Comparison of ENCODE assay signal across 8 cellular contexts in the genomic region with DNA sequence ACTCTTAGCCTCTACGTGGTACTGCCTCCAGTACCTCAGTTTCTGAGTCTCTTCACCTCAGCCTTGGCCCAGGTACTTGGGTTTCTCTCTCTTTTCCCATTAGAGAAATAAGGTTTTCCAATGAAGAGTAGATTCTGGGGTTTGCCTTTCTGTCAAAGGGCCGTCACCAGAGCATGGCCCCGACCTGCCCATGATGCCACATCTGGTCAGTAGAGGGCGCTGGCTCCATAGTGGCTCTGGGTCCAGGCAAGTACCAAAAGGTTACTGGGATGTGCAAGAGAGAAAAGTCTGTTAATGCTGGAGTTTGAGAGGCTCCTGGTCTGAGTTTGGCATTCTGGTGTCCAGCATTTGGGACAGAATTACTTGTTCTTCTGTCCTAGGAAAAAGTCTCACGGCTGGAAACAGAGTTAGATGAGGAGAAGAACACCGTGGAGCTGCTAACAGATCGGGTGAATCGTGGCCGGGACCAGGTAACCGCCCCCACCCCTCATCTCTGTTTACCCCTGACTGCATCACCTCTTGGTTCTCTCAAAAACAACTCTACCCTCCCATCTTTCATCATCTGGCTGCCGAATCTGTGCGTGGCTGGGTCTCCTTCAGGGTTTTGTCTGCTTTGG. TPM values are rescaled to one million over a fixed set of nuclear protein-coding genes. Genes with fewer than 3 reads are reported as not detected.
DNase-seq lines count a peak whose midpoint lies in the region; ATAC-seq, FAIRE-seq and TF ChIP-seq lines count a peak whose summit lies in the region.

No MANE protein-coding gene starts in this region.

- H3K9me3 Mint-ChIP-seq in Calu3 (ENCODE audit: low read depth, unreplicated experiment), result no peaks in the 10 kb centered on the region
- H3K9me3 Mint-ChIP-seq in activated T-cell treated with anti-CD3 and anti-CD28 coated beads, Interleukin-2, amount 50 U/mL, for 72 hours, result no peaks in the 10 kb centered on the region

- TF ChIP-seq POLR2A in thyroid gland (IDR thresholded peaks at IDR 0.05), result no peak

- no TSS peak for BruUV-seq in Calu3 (replicated peaks; lab: Mats Ljungman, UMichigan)

- H3K4me3 Mint-ChIP-seq in Calu3 (ENCODE audit: low read depth, unreplicated experiment), result no peak overlapping the region
- H3K4me3 Mint-ChIP-seq in activated T-cell treated with anti-CD3 and anti-CD28 coated beads, Interleukin-2, amount 50 U/mL, for 72 hours, result no peak overlapping the region

- CTCF ChIA-PET in Calu3 (lab: Charles Lee), result interaction anchor here (0.6 kb wide), 1 partner anchor 9 kb away, joined by 4 read pairs; no protein-coding TSS in a partner anchor

- peak; percentile 83 to 84 for ATAC-seq in activated T-cell treated with anti-CD3 and anti-CD28 coated beads, Interleukin-2, amount 50 U/mL, for 72 hours (replicated peaks in 1 of 2)
- no peak for ATAC-seq in GM21717 (IDR thresholded peaks at IDR 0.05; ENCODE audit: unreplicated experiment)

- no peaks in the 10 kb centered on the region for H3K9me3 ChIP-seq in thyroid gland

- peaks cover 5 to 9% of the 10 kb centered on the region in 2 donors for H3K4me1 ChIP-seq in thyroid gland

- no peaks in the 10 kb centered on the region for H3K27me3 Mint-ChIP-seq in Calu3 (ENCODE audit: unreplicated experiment)
- no peaks in the 10 kb centered on the region for H3K27me3 Mint-ChIP-seq in activated T-cell treated with anti-CD3 and anti-CD28 coated beads, Interleukin-2, amount 50 U/mL, for 72 hours (ENCODE audit: low read depth)

- peaks cover 95% of the 10 kb centered on the region for H3K36me3 Mint-ChIP-seq in Calu3 (ENCODE audit: insufficient read depth, unreplicated experiment)
- no peaks in the 10 kb centered on the region for H3K36me3 Mint-ChIP-seq in activated T-cell treated with anti-CD3 and anti-CD28 coated beads, Interleukin-2, amount 50 U/mL, for 72 hours (ENCODE audit: insufficient read depth in 2 of 2)

- H3K27ac Mint-ChIP-seq in Calu3 (ENCODE audit: unreplicated experiment), result no peak overlapping the region
- no peak overlapping the region for H3K27ac Mint-ChIP-seq in activated T-cell treated with anti-CD3 and anti-CD28 coated beads, Interleukin-2, amount 50 U/mL, for 72 hours

- DNase-seq in Calu3, result peak; percentile 87
- peak; percentile 67 for DNase-seq in HTR-8/SVneo (ENCODE audit: insufficient read length, low spot score)
- peak; percentile 61 for DNase-seq in RKO (ENCODE audit: low spot score)
- DNase-seq in activated T-cell treated with anti-CD3 and anti-CD28 coated beads, Interleukin-2, amount 50 U/mL, for 72 hours, result peak; percentile 81 to 86
- peak; percentile 79 for DNase-seq in fibroblast of pulmonary artery (ENCODE audit: low read depth)
- DNase-seq in occipital lobe (lab: John Stamatoyannopoulos, UW), result peak; percentile 20
- peak; percentile 78 to 83 for DNase-seq in thyroid gland

- TF ChIP-seq CTCF in Calu3 (IDR thresholded peaks at IDR 0.05; ENCODE audit: unreplicated experiment), result peak; percentile 89
- TF ChIP-seq CTCF in fibroblast of pulmonary artery (IDR thresholded peaks at IDR 0.05; ENCODE audit: low read length, missing control alignments), result peak; percentile 98
- TF ChIP-seq CTCF in thyroid gland (IDR thresholded peaks at IDR 0.05), result peak; percentile 63 to 85 (median 67)

- peaks cover 0 to 8% of the 10 kb centered on the region in 2 donors for H3K36me3 ChIP-seq in thyroid gland

- intact Hi-C loops in Calu3 (cut with micrococcal nuclease; ENCODE audit: unreplicated experiment), result no loop called here
- intact Hi-C loops in thyroid gland (cut with DNase I), result loop anchor here (10.0 kb wide), 2 partner anchors 200 to 300 kb away; a partner anchor contains a TSS

- no peak for FAIRE-seq in HTR-8/SVneo (lab: Jason Lieb, UNC)

- H3K4me3 ChIP-seq in fibroblast of pulmonary artery (replicated peaks; ENCODE audit: low read depth, low read length) (no peak overlapping the region), thyroid gland (replicated peaks in 1 of 3) (no peak overlapping the region)

- H3K27ac ChIP-seq in thyroid gland, result no peak overlapping the region

- 68 to 72% methylated on average over 12 of the region's 12 CpGs for WGBS in thyroid gland, 2 donors

- no peaks in the 10 kb centered on the region for H3K27me3 ChIP-seq in thyroid gland

- H3K4me1 Mint-ChIP-seq in Calu3 (ENCODE audit: low read depth, unreplicated experiment), result no peaks in the 10 kb centered on the region
- H3K4me1 Mint-ChIP-seq in activated T-cell treated with anti-CD3 and anti-CD28 coated beads, Interleukin-2, amount 50 U/mL, for 72 hours (ENCODE audit: low read depth), result peaks cover 5% of the 10 kb centered on the region

RNA-seq across cellular contexts. Expression of a gene that starts 5.3 kb away (rescaled TPM):
- total RNA-seq in Calu3 (2022), result 31.4 and 34.3 TPM in 2 replicates
- total RNA-seq in activated T-cell treated with anti-CD3 and anti-CD28 coated beads, Interleukin-2, amount 50 U/mL, for 72 hours, result 1 to 10 TPM; 4.3 to 4.8 TPM
- 8.4 TPM for total RNA-seq in occipital lobe
- total RNA-seq in thyroid gland, result 1 to 10 TPM; 4.0 to 8.8 (median 5.0) TPM

RNA-seq across cellular contexts. Expression of a gene that starts 23.6 kb away (rescaled TPM):
- total RNA-seq in Calu3 (2022) (113 and 131 TPM in 2 replicates), occipital lobe (3.1 TPM), thyroid gland (10 to 100 TPM in 1 of 4 donors, 1 to 10 TPM in 3; 7.7 to 14.9 (median 8.7) TPM)
- total RNA-seq in activated T-cell treated with anti-CD3 and anti-CD28 coated beads, Interleukin-2, amount 50 U/mL, for 72 hours, result 1 to 10 TPM in 1 of 2 donors, under 1 TPM in 1; 0.69 to 1.9 TPM

Comparison
In these comparisons a context has a peak if more than half of its experiments do, and no peak if none do; other contexts are left out.
1. DNase-seq: peak in every context shown above with its lines; median percentile 87 in Calu3; 84 in activated T-cell treated with anti-CD3 and anti-CD28 coated beads, Interleukin-2, amount 50 U/mL, for 72 hours; 80 in thyroid gland; 79 in fibroblast of pulmonary artery; 67 in HTR-8/SVneo; 61 in RKO; 20 in occipital lobe.